Comparison of ENCODE assay signal across 28 cellular contexts in the genomic region with DNA sequence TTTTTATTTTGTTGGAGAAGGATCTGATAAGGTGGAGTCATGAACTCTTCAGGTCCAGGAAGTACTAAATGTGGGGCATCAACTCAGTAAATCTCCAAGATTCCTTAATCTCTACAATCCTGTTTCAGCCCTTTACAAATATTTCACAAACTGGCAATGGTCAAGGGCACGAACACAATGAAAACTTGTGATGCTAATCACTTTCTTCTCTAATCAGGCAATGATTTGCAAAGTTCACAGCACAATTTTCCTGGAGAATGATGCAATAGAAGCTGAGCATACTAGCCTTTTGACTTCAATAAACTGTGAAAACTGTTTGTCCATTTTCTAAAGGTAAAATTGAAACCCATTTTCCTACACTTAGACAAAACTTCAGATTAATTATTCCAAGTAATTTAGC. TPM values are rescaled to one million over a fixed set of nuclear protein-coding genes. Genes with fewer than 3 reads are reported as not detected.
"Had no signal": no experiment of that assay in that cellular context is flagged by ENCODE, and none has a peak within 500 bp of the region (broad histone marks: within the 10 kb centered on the region; RNA-seq: fewer than 3 reads in every experiment).

No MANE protein-coding gene starts in this region.

- H3K36me3 Mint-ChIP-seq: activated CD8-positive, alpha-beta memory T cell treated with anti-CD3 and anti-CD28 coated beads, Interleukin-2, amount 10 ng/mL, durations not matched to agents 7 days and 5 days; activated naive CD8-positive, alpha-beta T cell treated with anti-CD3 and anti-CD28 coated beads for 36 hours; memory B cell; naive thymus-derived CD8-positive, alpha-beta T cell had no signal

- H3K36me3 ChIP-seq: ascending aorta, gastroesophageal sphincter, spleen, transverse colon had no signal

- H3K9me3 ChIP-seq: ascending aorta, gastroesophageal sphincter, spleen, testis, transverse colon had no signal

- ATAC-seq: activated CD8-positive, alpha-beta memory T cell treated with anti-CD3 and anti-CD28 coated beads, Interleukin-2, amount 10 ng/mL, durations not matched to agents 7 days and 5 days; activated CD8-positive, alpha-beta T cell treated with anti-CD3 and anti-CD28 coated beads, Interleukin-2, amount 10 ng/mL, durations not matched to agents 7 days and 5 days; gastroesophageal sphincter; left cardiac atrium; naive thymus-derived CD8-positive, alpha-beta T cell; right cardiac atrium; stimulated activated naive CD8-positive, alpha-beta T cell treated with anti-CD3 and anti-CD28 coated beads, Interleukin-15, Interleukin-2, amounts not matched to agents 100 U/mL and 50 U/mL, for 24 hours had no signal

- H3K27ac ChIP-seq: ascending aorta, gastroesophageal sphincter, parathyroid adenoma, spleen, testis, transverse colon had no signal

- H3K4me3 Mint-ChIP-seq: activated B cell treated with CpG ODN at 0.5 μM for 24 hours; activated CD8-positive, alpha-beta memory T cell treated with anti-CD3 and anti-CD28 coated beads, Interleukin-2, amount 10 ng/mL, durations not matched to agents 7 days and 5 days; activated CD8-positive, alpha-beta T cell treated with anti-CD3 and anti-CD28 coated beads, Interleukin-2, amount 10 ng/mL, durations not matched to agents 7 days and 5 days; activated naive CD8-positive, alpha-beta T cell treated with anti-CD3 and anti-CD28 coated beads for 36 hours; memory B cell; naive thymus-derived CD8-positive, alpha-beta T cell; neural crest cell had no signal

- H3K27ac Mint-ChIP-seq: activated B cell treated with CpG ODN at 0.5 μM for 24 hours; activated CD8-positive, alpha-beta memory T cell treated with anti-CD3 and anti-CD28 coated beads, Interleukin-2, amount 10 ng/mL, durations not matched to agents 7 days and 5 days; activated CD8-positive, alpha-beta T cell treated with anti-CD3 and anti-CD28 coated beads, Interleukin-2, amount 10 ng/mL, durations not matched to agents 7 days and 5 days; activated naive CD8-positive, alpha-beta T cell treated with anti-CD3 and anti-CD28 coated beads for 36 hours; memory B cell; naive thymus-derived CD8-positive, alpha-beta T cell had no signal

- DNase-seq: activated B cell treated with CpG ODN at 0.5 μM for 24 hours; activated CD4-positive, alpha-beta T cell treated with anti-CD3 and anti-CD28 coated beads, Interleukin-2, amount 50 U/mL, for 1 hour; activated CD8-positive, alpha-beta memory T cell treated with anti-CD3 and anti-CD28 coated beads, Interleukin-2, amount 10 ng/mL, durations not matched to agents 7 days and 5 days; activated CD8-positive, alpha-beta T cell treated with anti-CD3 and anti-CD28 coated beads, Interleukin-2, amount 10 ng/mL, durations not matched to agents 7 days and 5 days; activated naive CD4-positive, alpha-beta T cell; activated naive CD8-positive, alpha-beta T cell treated with anti-CD3 and anti-CD28 coated beads for 36 hours; activated T-cell treated with anti-CD3 and anti-CD28 coated beads, Interleukin-2, amount 50 U/mL, for 48 hours; central memory CD4-positive, alpha-beta T cell; hippocampal formation; left cardiac atrium; midbrain; naive thymus-derived CD8-positive, alpha-beta T cell; nucleus accumbens; right cardiac atrium; spleen; stimulated activated naive CD8-positive, alpha-beta T cell treated with anti-CD3 and anti-CD28 coated beads, Interleukin-15, Interleukin-2, amounts not matched to agents 100 U/mL and 50 U/mL, for 24 hours; testis; transverse colon had no signal

- H3K9me3 Mint-ChIP-seq: activated B cell treated with CpG ODN at 0.5 μM for 24 hours; activated naive CD8-positive, alpha-beta T cell treated with anti-CD3 and anti-CD28 coated beads for 36 hours; memory B cell; naive thymus-derived CD8-positive, alpha-beta T cell; neural crest cell had no signal

- H3K4me1 ChIP-seq: ascending aorta, gastroesophageal sphincter, spleen, testis, transverse colon had no signal

- FAIRE-seq: endothelial cell of umbilical vein, keratinocyte, urothelium cell line had no signal

- H3K27me3 ChIP-seq: ascending aorta, gastroesophageal sphincter, spleen, testis, transverse colon had no signal

- H3K4me1 Mint-ChIP-seq: activated B cell treated with CpG ODN at 0.5 μM for 24 hours; activated naive CD8-positive, alpha-beta T cell treated with anti-CD3 and anti-CD28 coated beads for 36 hours; naive thymus-derived CD8-positive, alpha-beta T cell; neural crest cell had no signal

- H3K27me3 Mint-ChIP-seq: activated B cell treated with CpG ODN at 0.5 μM for 24 hours; activated naive CD8-positive, alpha-beta T cell treated with anti-CD3 and anti-CD28 coated beads for 36 hours had no signal

- H3K4me3 ChIP-seq: ascending aorta, gastroesophageal sphincter, spleen, testis, transverse colon had no signal

RNA-seq across cellular contexts. Expression of gene GDF9, which starts 16.9 kb away (rescaled TPM):
- total RNA-seq: ascending aorta, endothelial cell of umbilical vein, fibroblast of villous mesenchyme had no signal

RNA-seq across cellular contexts. Expression of gene SHROOM1, which starts 18.9 kb away (rescaled TPM):
- total RNA-seq: naive thymus-derived CD8-positive, alpha-beta T cell had no signal
- polyA plus RNA-seq: naive thymus-derived CD8-positive, alpha-beta T cell had no signal

RNA-seq across cellular contexts. Expression of gene SOWAHA, which starts 36.2 kb away (rescaled TPM):
- total RNA-seq: activated B cell treated with CpG ODN at 0.5 μM for 24 hours; activated CD8-positive, alpha-beta T cell treated with anti-CD3 and anti-CD28 coated beads, Interleukin-2, amount 10 ng/mL, durations not matched to agents 7 days and 5 days; ascending aorta; endothelial cell of umbilical vein; naive thymus-derived CD8-positive, alpha-beta T cell; neural crest cell; pulmonary artery endothelial cell; spleen had no signal
- polyA plus RNA-seq: endothelial cell of umbilical vein; keratinocyte; naive thymus-derived CD8-positive, alpha-beta T cell had no signal
